8 cellular contexts compared by ENCODE assay signal in genomic region chr10:70816220-70816894, GRCh38. TPM values are rescaled to one million over a fixed set of nuclear protein-coding genes. Genes with fewer than 3 reads are reported as not detected.
DNase-seq lines count a peak whose midpoint lies in the region; ATAC-seq lines count a peak whose summit lies in the region.

No MANE protein-coding gene starts in this region.

- H3K4me1 Mint-ChIP-seq in activated CD4-positive, alpha-beta T cell treated with anti-CD3 and anti-CD28 coated beads, Interleukin-2, amount 10 ng/mL, durations not matched to agents 24 days and 14 days, result peaks cover 32% of the 10 kb centered on the region

- H3K9me3 Mint-ChIP-seq in activated CD4-positive, alpha-beta T cell treated with anti-CD3 and anti-CD28 coated beads, Interleukin-2, amount 10 ng/mL, durations not matched to agents 24 days and 14 days, result no peaks in the 10 kb centered on the region

- ATAC-seq in HG02884 (IDR thresholded peaks at IDR 0.05; ENCODE audit: unreplicated experiment) (peak; percentile 34), left colon (peak; percentile 72)

- H3K27me3 Mint-ChIP-seq in activated CD4-positive, alpha-beta T cell treated with anti-CD3 and anti-CD28 coated beads, Interleukin-2, amount 10 ng/mL, durations not matched to agents 24 days and 14 days, result no peaks in the 10 kb centered on the region

- intact Hi-C loops in activated CD4-positive, alpha-beta T cell treated with anti-CD3 and anti-CD28 coated beads, Interleukin-2, amount 10 ng/mL, durations not matched to agents 24 days and 14 days (cut with micrococcal nuclease), result loop anchor here (1.0 to 5.0 kb wide), 2 partner anchors 17 to 46 kb away; no protein-coding TSS in a partner anchor
- intact Hi-C loops in left colon (cut with DNase I, micrococcal nuclease), result loop anchor here (5.0 kb wide), 2 partner anchors 61 to 66 kb away; no protein-coding TSS in a partner anchor

- peak overlapping the region; percentile 97 for H3K4me3 Mint-ChIP-seq in activated CD4-positive, alpha-beta T cell treated with anti-CD3 and anti-CD28 coated beads, Interleukin-2, amount 10 ng/mL, durations not matched to agents 24 days and 14 days

- peak; percentile 63 for DNase-seq in SIG-M5 treated with dmso at 0.1 percent for 504 hours (lab: John Stamatoyannopoulos, UW; ENCODE audit: unreplicated experiment)
- DNase-seq in SIG-M5 (lab: John Stamatoyannopoulos, UW), result no peak
- peak; percentile 77 for DNase-seq in NCI-H2227 (lab: John Stamatoyannopoulos, UW; ENCODE audit: unreplicated experiment)
- DNase-seq in activated CD4-positive, alpha-beta T cell treated with anti-CD3 and anti-CD28 coated beads, Interleukin-2, amount 10 ng/mL, durations not matched to agents 24 days and 14 days, result peak; percentile 82
- peak; percentile 57 for DNase-seq in dedifferentiated amniotic fluid mesenchymal stem cell (ENCODE audit: extremely low spot score)
- peak; percentile 73 to 75 for DNase-seq in left colon
- peak; percentile 15 to 28 for DNase-seq in stimulated activated CD4-positive, alpha-beta T cell treated with anti-CD3 and anti-CD28 coated beads, Interleukin-15, amount 100 ng/mL, for 48 hours (ENCODE audit: low read depth in 2 of 2)

- peaks cover 36% of the 10 kb centered on the region for H3K36me3 Mint-ChIP-seq in activated CD4-positive, alpha-beta T cell treated with anti-CD3 and anti-CD28 coated beads, Interleukin-2, amount 10 ng/mL, durations not matched to agents 24 days and 14 days (ENCODE audit: low read depth)

- peak overlapping the region; percentile 90 for H3K27ac Mint-ChIP-seq in activated CD4-positive, alpha-beta T cell treated with anti-CD3 and anti-CD28 coated beads, Interleukin-2, amount 10 ng/mL, durations not matched to agents 24 days and 14 days

RNA-seq across cellular contexts. Expression of gene SGPL1, which starts 0.6 kb away (rescaled TPM):
- total RNA-seq in activated CD4-positive, alpha-beta T cell treated with anti-CD3 and anti-CD28 coated beads, Interleukin-2, amount 10 ng/mL, durations not matched to agents 24 days and 14 days, result 94.0 and 98.9 TPM in 2 replicates
- total RNA-seq in left colon, result 10 to 100 TPM; 68.8 to 82.2 TPM

RNA-seq across cellular contexts. Expression of gene TBATA, which starts 31.2 kb away (rescaled TPM):
- total RNA-seq in activated CD4-positive, alpha-beta T cell treated with anti-CD3 and anti-CD28 coated beads, Interleukin-2, amount 10 ng/mL, durations not matched to agents 24 days and 14 days, result not detected in 2 replicates
- not detected for total RNA-seq in left colon
